In genomic region chr6:138084904-138085838, GRCh38 we compare ENCODE assay signal across 1 cellular context.
TF ChIP-seq lines count a peak whose summit lies in the region.

No MANE protein-coding gene starts in this region.

TF ChIP-seq in HepG2, 621 proteins besides CTCF, POLR2A, EP300 and RAD21 (continued from another document and continues in another):
- TF ChIP-seq IRF1 (CRISPR knock-in tag; IDR thresholded peaks at IDR 0.05; ENCODE audit: low read depth) (no peak), HDAC2 (CRISPR knock-in tag; IDR thresholded peaks at IDR 0.05) (peak; percentile 96), ZNF619 (CRISPR knock-in tag; IDR thresholded peaks at IDR 0.05) (no peak), NFE2L2 (IDR thresholded peaks at IDR 0.05; ENCODE audit: low read length) (no peak), ZNF513 (CRISPR knock-in tag; conservative IDR thresholded peaks at IDR 0.05) (no peak), SYNCRIP (IDR thresholded peaks at IDR 0.05; ENCODE audit: insufficient read depth, low read depth, low read length) (no peak), ZNF230 (CRISPR knock-in tag; IDR thresholded peaks at IDR 0.05) (0 out of 2 replicates have a peak, but pooled peaks have one; percentile 33), SIN3A (IDR thresholded peaks at IDR 0.05; ENCODE audit: borderline replicate concordance, low read depth, low read length) (no peak; the same call in 1 of the 2 replicates), ZFAT (CRISPR knock-in tag; conservative IDR thresholded peaks at IDR 0.05) (no peak), TEF (CRISPR knock-in tag; IDR thresholded peaks at IDR 0.05) (no peak), ZNF350 (CRISPR knock-in tag; IDR thresholded peaks at IDR 0.05; ENCODE audit: borderline replicate concordance, low read depth) (peak; percentile 60; the same call in 1 of the 2 replicates), CCAR2 (optimal IDR thresholded peaks at IDR 0.05; ENCODE audit: low read depth, low read length) (no peak), SRSF4 (IDR thresholded peaks at IDR 0.05; ENCODE audit: low read depth, low read length, poor library complexity, severe bottlenecking) (no peak), MYC (CRISPR knock-in tag; IDR thresholded peaks at IDR 0.05; ENCODE audit: borderline replicate concordance) (no peak), ZNF577 (CRISPR knock-in tag; IDR thresholded peaks at IDR 0.05; ENCODE audit: borderline replicate concordance, low read depth) (no peak), ZSCAN12 (CRISPR knock-in tag; IDR thresholded peaks at IDR 0.05) (no peak), ZNF557 (CRISPR knock-in tag; IDR thresholded peaks at IDR 0.05) (peak; percentile 75; the same call in 1 of the 2 replicates), LCORL (IDR thresholded peaks at IDR 0.05) (no peak), LCORL (CRISPR knock-in tag; IDR thresholded peaks at IDR 0.05) (peak; percentile 95), JDP2 (CRISPR knock-in tag; IDR thresholded peaks at IDR 0.05; ENCODE audit: borderline replicate concordance) (no peak), ZNF383 (CRISPR knock-in tag; IDR thresholded peaks at IDR 0.05; ENCODE audit: borderline replicate concordance) (0 out of 2 replicates have a peak, but pooled peaks have one; percentile 76), ZNF576 (CRISPR knock-in tag; IDR thresholded peaks at IDR 0.05) (no peak), RCOR2 (CRISPR knock-in tag; IDR thresholded peaks at IDR 0.05) (peak; percentile 59; the same call in 1 of the 2 replicates), ZNF510 (CRISPR knock-in tag; IDR thresholded peaks at IDR 0.05; ENCODE audit: low read depth) (no peak), ZNF672 (CRISPR knock-in tag; IDR thresholded peaks at IDR 0.05) (no peak), CEBPG (CRISPR knock-in tag; IDR thresholded peaks at IDR 0.05) (peak; percentile 96), REXO4 (CRISPR knock-in tag; IDR thresholded peaks at IDR 0.05; ENCODE audit: borderline replicate concordance) (no peak), ZNF709 (CRISPR knock-in tag; IDR thresholded peaks at IDR 0.05) (no peak), ZNF296 (CRISPR knock-in tag; conservative IDR thresholded peaks at IDR 0.05) (no peak), SP140L (CRISPR knock-in tag; IDR thresholded peaks at IDR 0.05; ENCODE audit: borderline replicate concordance) (no peak), HNRNPLL (IDR thresholded peaks at IDR 0.05; ENCODE audit: low read depth, low read length, poor library complexity, severe bottlenecking) (no peak), ATF2 (CRISPR knock-in tag; IDR thresholded peaks at IDR 0.05) (peak; percentile 69; the same call in 1 of the 2 replicates), NONO (IDR thresholded peaks at IDR 0.05) (no peak), NONO (CRISPR knock-in tag; conservative IDR thresholded peaks at IDR 0.05) (peak; percentile 79; the same call in 1 of the 2 replicates), ZNF772 (CRISPR knock-in tag; IDR thresholded peaks at IDR 0.05) (no peak), ZNF768 (CRISPR knock-in tag; IDR thresholded peaks at IDR 0.05) (no peak), BRD4 (CRISPR knock-in tag; IDR thresholded peaks at IDR 0.05) (no peak), HOXD1 (CRISPR knock-in tag; IDR thresholded peaks at IDR 0.05) (no peak; the same call in 1 of the 2 replicates), ZZZ3 (CRISPR knock-in tag; IDR thresholded peaks at IDR 0.05; ENCODE audit: borderline replicate concordance) (peak; percentile 34; the same call in 1 of the 2 replicates), AGO1 (IDR thresholded peaks at IDR 0.05; ENCODE audit: low read depth, low read length, poor library complexity, severe bottlenecking) (no peak), BCLAF1 (IDR thresholded peaks at IDR 0.05) (no peak), SAFB2 (CRISPR knock-in tag; IDR thresholded peaks at IDR 0.05; ENCODE audit: borderline replicate concordance, low read depth) (no peak), PRDM4 (CRISPR knock-in tag; IDR thresholded peaks at IDR 0.05; ENCODE audit: borderline replicate concordance) (no peak), SMAD3 (CRISPR knock-in tag; IDR thresholded peaks at IDR 0.05) (peak; percentile 59; the same call in 1 of the 2 replicates), NFE2 (CRISPR knock-in tag; IDR thresholded peaks at IDR 0.05) (no peak), ARNT2 (CRISPR knock-in tag; IDR thresholded peaks at IDR 0.05; ENCODE audit: low read depth) (no peak; the same call in 1 of the 2 replicates), UBTF (CRISPR knock-in tag; IDR thresholded peaks at IDR 0.05) (peak; percentile 60; the same call in 1 of the 2 replicates), TCF7L2 (IDR thresholded peaks at IDR 0.05; ENCODE audit: low read depth, low read length) (no peak), HINFP (CRISPR knock-in tag; IDR thresholded peaks at IDR 0.05; ENCODE audit: low read depth) (no peak), ZNF446 (CRISPR knock-in tag; IDR thresholded peaks at IDR 0.05) (no peak), ZNF674 (CRISPR knock-in tag; IDR thresholded peaks at IDR 0.05; ENCODE audit: low read depth) (no peak), ZNF232 (CRISPR knock-in tag; IDR thresholded peaks at IDR 0.05; ENCODE audit: borderline replicate concordance) (no peak), ZNF441 (CRISPR knock-in tag; IDR thresholded peaks at IDR 0.05; ENCODE audit: borderline replicate concordance) (no peak), ZNF790 (CRISPR knock-in tag; IDR thresholded peaks at IDR 0.05; ENCODE audit: borderline replicate concordance) (no peak), XRCC5 (optimal IDR thresholded peaks at IDR 0.05; ENCODE audit: low read length) (no peak), HNRNPL (IDR thresholded peaks at IDR 0.05; ENCODE audit: low read depth, low read length) (no peak), JUNB (CRISPR knock-in tag; IDR thresholded peaks at IDR 0.05; ENCODE audit: borderline replicate concordance) (no peak), ZFP82 (CRISPR knock-in tag; IDR thresholded peaks at IDR 0.05; ENCODE audit: borderline replicate concordance) (no peak), MTA1 (CRISPR knock-in tag; IDR thresholded peaks at IDR 0.05; ENCODE audit: borderline replicate concordance) (peak; percentile 70; the same call in 1 of the 2 replicates), GABPB1 (CRISPR knock-in tag; IDR thresholded peaks at IDR 0.05) (peak; percentile 43), THAP11 (CRISPR knock-in tag; IDR thresholded peaks at IDR 0.05) (peak; percentile 68), NFKB2 (CRISPR knock-in tag; IDR thresholded peaks at IDR 0.05; ENCODE audit: borderline replicate concordance) (0 out of 2 replicates have a peak, but pooled peaks have one; percentile 35), CREM (IDR thresholded peaks at IDR 0.05) (peak; percentile 59), CREM (CRISPR knock-in tag; IDR thresholded peaks at IDR 0.05) (no peak), ZSCAN22 (CRISPR knock-in tag; IDR thresholded peaks at IDR 0.05) (no peak)
